Comparison of ENCODE assay signal across 8 cellular contexts in the genomic region with DNA sequence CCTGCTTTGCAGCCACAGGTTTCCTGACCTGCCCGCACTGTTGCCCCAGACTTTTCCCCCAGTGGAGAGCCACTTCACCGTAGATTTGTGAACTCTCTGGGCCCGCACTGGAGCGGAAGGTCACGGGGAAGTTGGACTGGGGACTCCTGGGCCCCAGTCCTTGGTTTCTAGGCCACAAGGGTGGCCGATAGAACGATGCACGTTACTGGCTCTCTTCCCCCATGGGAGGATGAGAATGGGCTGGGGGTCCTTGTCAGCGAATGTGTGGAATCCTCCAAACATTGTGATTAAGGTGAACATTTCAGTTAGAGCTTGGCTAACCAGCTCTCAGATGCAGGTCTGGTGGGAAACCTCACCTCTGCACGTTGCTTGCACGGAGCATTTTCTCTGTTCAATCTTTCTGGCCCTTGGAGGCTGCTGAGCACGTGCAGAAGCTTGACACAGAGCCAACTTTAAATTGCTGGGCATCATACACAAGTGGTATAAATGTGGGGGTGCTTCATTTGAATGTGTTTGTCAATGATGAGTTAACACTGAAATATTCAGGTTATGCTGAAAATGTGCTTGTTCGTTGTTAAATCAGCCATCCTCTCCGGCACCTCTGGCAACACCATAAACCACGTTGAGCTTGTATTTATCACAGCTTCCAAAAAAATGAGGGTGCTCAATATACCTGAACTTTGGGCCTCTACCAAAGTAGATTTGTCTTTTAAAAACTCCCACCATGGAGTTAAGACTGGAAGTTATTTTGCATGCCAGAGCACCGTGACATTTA. TPM values are rescaled to one million over a fixed set of nuclear protein-coding genes. Genes with fewer than 3 reads are reported as not detected.
DNase-seq lines count a peak whose midpoint lies in the region; ATAC-seq and TF ChIP-seq lines count a peak whose summit lies in the region.

No MANE protein-coding gene starts in this region.

- peaks cover 48% of the 10 kb centered on the region for H3K4me1 Mint-ChIP-seq in activated naive CD8-positive, alpha-beta T cell treated with anti-CD3 and anti-CD28 coated beads for 36 hours

- no peaks in the 10 kb centered on the region for H3K27me3 ChIP-seq in heart left ventricle
- H3K27me3 ChIP-seq in prostate gland (replicated peaks; ENCODE audit: insufficient read depth), result no peaks in the 10 kb centered on the region

- TF ChIP-seq CTCF in heart left ventricle (IDR thresholded peaks at IDR 0.05) (no peak), prostate gland (IDR thresholded peaks at IDR 0.05) (no peak)

- H3K4me3 ChIP-seq in heart left ventricle (peak overlapping the region; percentile 59 to 96 (median 80)), prostate gland (peak overlapping the region; percentile 54 to 63)

- intact Hi-C loops in heart left ventricle (cut with DNase I), result loop anchor here in 1 of 10 donors (5.0 kb wide), 1 partner anchor 203 kb away; the partner anchor contains the start of gene SNAPC5
- intact Hi-C loops in prostate gland (cut with DNase I), result no loop called here

- H3K4me1 ChIP-seq in heart left ventricle (peaks cover 4 to 37% (median 19%) of the 10 kb centered on the region in 12 donors), prostate gland (replicated peaks) (no peaks in the 10 kb centered on the region)

- no peaks in the 10 kb centered on the region for H3K9me3 Mint-ChIP-seq in activated naive CD8-positive, alpha-beta T cell treated with anti-CD3 and anti-CD28 coated beads for 36 hours

- peak; percentile 85 for DNase-seq in A172 (ENCODE audit: low spot score)
- DNase-seq in GM03348 (ENCODE audit: low spot score), result peak; percentile 73
- peak; percentile 54 to 65 for DNase-seq in NCI-H524 (lab: John Stamatoyannopoulos, UW)
- peak; percentile 28 for DNase-seq in activated naive CD8-positive, alpha-beta T cell treated with anti-CD3 and anti-CD28 coated beads for 36 hours
- DNase-seq in heart left ventricle, result no peak
- DNase-seq in prostate gland (ENCODE audit: low spot score), result no peak
- DNase-seq in activated gamma-delta T cell treated with Interleukin-2 at 50 U/mL for 16 hours, result no peak

- WGBS in heart left ventricle, 4 donors, result 3 to 8% (median 6%) methylated on average over 16 of the region's 16 CpGs
- WGBS in prostate gland, result 3% methylated on average over 16 of the region's 16 CpGs

- peaks cover 16% of the 10 kb centered on the region for H3K36me3 Mint-ChIP-seq in activated naive CD8-positive, alpha-beta T cell treated with anti-CD3 and anti-CD28 coated beads for 36 hours

- H3K27ac Mint-ChIP-seq in activated naive CD8-positive, alpha-beta T cell treated with anti-CD3 and anti-CD28 coated beads for 36 hours, result peak overlapping the region; percentile 91

- peak overlapping the region; percentile 85 to 95 (median 92) for H3K27ac ChIP-seq in heart left ventricle
- H3K27ac ChIP-seq in prostate gland, result peak overlapping the region; percentile 86 to 87

- peaks cover 0 to 29% (median 17%) of the 10 kb centered on the region in 9 donors for H3K36me3 ChIP-seq in heart left ventricle
- H3K36me3 ChIP-seq in prostate gland, result no peaks in the 10 kb centered on the region

- H3K4me3 Mint-ChIP-seq in activated naive CD8-positive, alpha-beta T cell treated with anti-CD3 and anti-CD28 coated beads for 36 hours, result peak overlapping the region; percentile 87

- no peaks in the 10 kb centered on the region for H3K27me3 Mint-ChIP-seq in activated naive CD8-positive, alpha-beta T cell treated with anti-CD3 and anti-CD28 coated beads for 36 hours

- ATAC-seq in HG02938 (IDR thresholded peaks at IDR 0.05; ENCODE audit: unreplicated experiment) (peak; percentile 21), heart left ventricle (peak; percentile 7 to 50 (median 50))

- H3K9me3 ChIP-seq in heart left ventricle (no peaks in the 10 kb centered on the region), prostate gland (no peaks in the 10 kb centered on the region)

- no peak for TF ChIP-seq POLR2A in heart left ventricle (IDR thresholded peaks at IDR 0.05)
- TF ChIP-seq POLR2A in prostate gland (IDR thresholded peaks at IDR 0.05), result no peak

RNA-seq across cellular contexts. Expression of gene DIS3L, which starts 1.0 kb away (rescaled TPM):
- 26.2 and 38.9 TPM in 2 replicates for total RNA-seq in A172 (2014; rRNA removed; shearing (Covaris generic))
- 10 to 100 TPM; 22.1 to 23.4 TPM for total RNA-seq in activated naive CD8-positive, alpha-beta T cell treated with anti-CD3 and anti-CD28 coated beads for 36 hours
- 10 to 100 TPM; 26.7 to 62.5 (median 35.7) TPM for total RNA-seq in heart left ventricle
- polyA plus RNA-seq in heart left ventricle, result 10 to 100 TPM; 13.0 to 16.0 TPM
- 10 to 100 TPM; 19.4 to 35.0 TPM for total RNA-seq in prostate gland

RNA-seq across cellular contexts. Expression of gene MEGF11, which starts 40.8 kb away (rescaled TPM):
- total RNA-seq in A172 (2014; rRNA removed; shearing (Covaris generic)), result 0.02 and 0.57 TPM in 2 replicates
- total RNA-seq in activated naive CD8-positive, alpha-beta T cell treated with anti-CD3 and anti-CD28 coated beads for 36 hours, result not detected
- not detected for total RNA-seq in heart left ventricle
- under 1 TPM in 1 of 2 donors, not detected in 1; 0.07 TPM for polyA plus RNA-seq in heart left ventricle
- not detected for total RNA-seq in prostate gland

Comparison
In these comparisons a context has a peak if more than half of its experiments do, and no peak if none do; other contexts are left out.
1. DNase-seq: peak in A172 (single experiment), GM03348 (single experiment), NCI-H524 (2 of 2) and activated naive CD8-positive, alpha-beta T cell treated with anti-CD3 and anti-CD28 coated beads for 36 hours (single experiment); none in heart left ventricle (0 of 5), prostate gland (single experiment) and activated gamma-delta T cell treated with Interleukin-2 at 50 U/mL for 16 hours (single experiment).